ENCODE assay signal across 18 cellular contexts in the genomic region with DNA sequence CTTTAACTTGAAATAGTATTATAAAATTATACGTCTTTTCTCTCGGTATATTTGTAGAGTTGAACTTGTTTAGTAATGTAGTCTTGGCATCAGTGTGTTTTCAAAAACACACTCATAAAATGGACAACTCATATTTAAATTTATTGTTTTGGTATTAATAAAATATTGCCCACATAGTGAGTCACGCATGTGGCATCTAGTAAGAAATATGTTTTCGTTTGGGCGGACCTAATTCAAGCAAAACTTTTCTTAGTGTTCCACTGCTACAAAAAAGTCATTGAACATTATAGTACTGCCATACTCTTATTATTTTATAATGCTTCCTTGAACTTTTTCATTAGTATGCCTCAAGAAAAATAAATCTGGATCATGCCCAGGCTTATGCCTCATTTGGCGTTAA. TPM values are rescaled to one million over a fixed set of nuclear protein-coding genes. Genes with fewer than 3 reads are reported as not detected.
DNase-seq lines count a peak whose midpoint lies in the region; TF ChIP-seq lines count a peak whose summit lies in the region.
"Had no signal": no experiment of that assay in that cellular context is flagged by ENCODE, and none has a peak within 500 bp of the region (broad histone marks: within the 10 kb centered on the region; RNA-seq: fewer than 3 reads in every experiment).

No MANE protein-coding gene starts in this region.

- H3K9me3 ChIP-seq in breast epithelium = no peaks in the 10 kb centered on the region
- H3K9me3 ChIP-seq in suprapubic skin = no peaks in the 10 kb centered on the region
- no peaks in the 10 kb centered on the region for H3K9me3 ChIP-seq in uterus
- H3K9me3 ChIP-seq: A549 had no signal

- no peaks in the 10 kb centered on the region for H3K36me3 Mint-ChIP-seq in MCF 10A (ENCODE audit: insufficient read depth, unreplicated experiment)

- no peak overlapping the region for H3K27ac ChIP-seq in breast epithelium
- H3K27ac ChIP-seq in suprapubic skin = peak overlapping the region; percentile 27
- H3K27ac ChIP-seq in uterus = no peak overlapping the region
- H3K27ac ChIP-seq: 22Rv1, A549, C4-2B had no signal

- H3K27me3 ChIP-seq in breast epithelium (no peaks in the 10 kb centered on the region), suprapubic skin (no peaks in the 10 kb centered on the region), uterus (no peaks in the 10 kb centered on the region)

- H3K4me1 Mint-ChIP-seq in MCF 10A (ENCODE audit: insufficient read depth, unreplicated experiment) = peaks cover 8% of the 10 kb centered on the region

- H3K4me1 ChIP-seq in breast epithelium (no peaks in the 10 kb centered on the region), suprapubic skin (peaks cover 2% of the 10 kb centered on the region), uterus (no peaks in the 10 kb centered on the region)

- H3K27ac Mint-ChIP-seq in MCF 10A (ENCODE audit: low read depth, unreplicated experiment) = peak overlapping the region; percentile 62
- H3K27ac Mint-ChIP-seq: CD4-positive, alpha-beta memory T cell had no signal

- no peak for TF ChIP-seq CTCF in MCF 10A (IDR thresholded peaks at IDR 0.05; ENCODE audit: unreplicated experiment)
- no peak for TF ChIP-seq CTCF in breast epithelium (IDR thresholded peaks at IDR 0.05)
- TF ChIP-seq CTCF in epithelial cell of esophagus (IDR thresholded peaks at IDR 0.05; ENCODE audit: insufficient read depth, low read depth, low read length, missing control alignments) = no peak
- no peak for TF ChIP-seq CTCF in suprapubic skin (IDR thresholded peaks at IDR 0.05)
- no peak for TF ChIP-seq CTCF in uterus (IDR thresholded peaks at IDR 0.05)

- POLR2A ChIA-PET in MCF 10A (lab: Yijun Ruan, JAX) = interaction anchor here (0.6 kb wide), 1 partner anchor 11 kb away, joined by 3 read pairs; no protein-coding TSS in a partner anchor

- BruUV-seq in MCF 10A (replicated peaks; lab: Mats Ljungman, UMichigan) = no TSS peak

- H3K9me3 Mint-ChIP-seq in MCF 10A (ENCODE audit: unreplicated experiment) = no peaks in the 10 kb centered on the region
- H3K9me3 Mint-ChIP-seq: CD4-positive, alpha-beta memory T cell; H9 had no signal

- no peaks in the 10 kb centered on the region for H3K27me3 Mint-ChIP-seq in MCF 10A (ENCODE audit: insufficient read depth, unreplicated experiment)

- TF ChIP-seq POLR2A in breast epithelium (IDR thresholded peaks at IDR 0.05) (no peak), suprapubic skin (IDR thresholded peaks at IDR 0.05) (no peak), uterus (IDR thresholded peaks at IDR 0.05) (no peak)

- 47% methylated on average over 6 of the region's 6 CpGs for WGBS in suprapubic skin

- intact Hi-C loops in MCF 10A (cut with micrococcal nuclease) = no loop called here
- intact Hi-C loops in breast epithelium (cut with DNase I; ENCODE audit: low total_unique reads) = no loop called here
- intact Hi-C loops in uterus (cut with DNase I; ENCODE audit: low total_unique reads) = no loop called here

- CTCF ChIA-PET in MCF 10A (lab: Yijun Ruan, JAX) = interaction anchor here (1.3 kb wide), 1 partner anchor 53 kb away, joined by 5 read pairs; no protein-coding TSS in a partner anchor

- no peak for TF ChIP-seq EP300 in suprapubic skin (IDR thresholded peaks at IDR 0.05)

- H3K4me3 ChIP-seq in breast epithelium (no peak overlapping the region), epithelial cell of esophagus (ENCODE audit: low read length) (no peak overlapping the region), suprapubic skin (no peak overlapping the region), uterus (no peak overlapping the region)
- H3K4me3 ChIP-seq: A549 had no signal

- peak; percentile 36 for DNase-seq in MCF 10A (ENCODE audit: unreplicated experiment)
- DNase-seq in breast epithelium (ENCODE audit: low spot score in 2 of 2) = no peak
- peak; percentile 58 for DNase-seq in epithelial cell of esophagus (ENCODE audit: low read depth)
- peak; percentile 8 for DNase-seq in iris pigment epithelial cell (ENCODE audit: low read depth)
- DNase-seq in suprapubic skin (ENCODE audit: low spot score in 2 of 2) = no peak
- no peak for DNase-seq in cortex of kidney (lab: John Stamatoyannopoulos, UW)
- DNase-seq in uterus = no peak
- DNase-seq in NCI-H2081 (lab: John Stamatoyannopoulos, UW) = no peak
- DNase-seq: AML-193; Calu3; CD4-positive, alpha-beta memory T cell; DMS79 treated with DMSO at 0.1 percent for 48 hours; H9 had no signal

- H3K36me3 ChIP-seq in breast epithelium (no peaks in the 10 kb centered on the region), suprapubic skin (no peaks in the 10 kb centered on the region), uterus (no peaks in the 10 kb centered on the region)

- H3K4me3 Mint-ChIP-seq in MCF 10A (ENCODE audit: unreplicated experiment) = no peak overlapping the region
- H3K4me3 Mint-ChIP-seq: CD4-positive, alpha-beta memory T cell; H9 had no signal

RNA-seq across cellular contexts. Expression of a gene that starts 31.1 kb away (rescaled TPM):
- not detected in 2 replicates for total RNA-seq in MCF 10A (2022)
- not detected for total RNA-seq in breast epithelium
- total RNA-seq in suprapubic skin = not detected
- not detected for total RNA-seq in uterus
- total RNA-seq: Calu3; CD4-positive, alpha-beta memory T cell; H1; H9; HT-29 had no signal

Comparison
In these comparisons a context has a peak if more than half of its experiments do, and no peak if none do; other contexts are left out.
1. DNase-seq: peak in MCF 10A (single experiment), epithelial cell of esophagus (single experiment) and iris pigment epithelial cell (single experiment); none in breast epithelium (0 of 2), suprapubic skin (0 of 2), cortex of kidney (single experiment), uterus (0 of 2) and NCI-H2081 (0 of 2).